In the genomic region with DNA sequence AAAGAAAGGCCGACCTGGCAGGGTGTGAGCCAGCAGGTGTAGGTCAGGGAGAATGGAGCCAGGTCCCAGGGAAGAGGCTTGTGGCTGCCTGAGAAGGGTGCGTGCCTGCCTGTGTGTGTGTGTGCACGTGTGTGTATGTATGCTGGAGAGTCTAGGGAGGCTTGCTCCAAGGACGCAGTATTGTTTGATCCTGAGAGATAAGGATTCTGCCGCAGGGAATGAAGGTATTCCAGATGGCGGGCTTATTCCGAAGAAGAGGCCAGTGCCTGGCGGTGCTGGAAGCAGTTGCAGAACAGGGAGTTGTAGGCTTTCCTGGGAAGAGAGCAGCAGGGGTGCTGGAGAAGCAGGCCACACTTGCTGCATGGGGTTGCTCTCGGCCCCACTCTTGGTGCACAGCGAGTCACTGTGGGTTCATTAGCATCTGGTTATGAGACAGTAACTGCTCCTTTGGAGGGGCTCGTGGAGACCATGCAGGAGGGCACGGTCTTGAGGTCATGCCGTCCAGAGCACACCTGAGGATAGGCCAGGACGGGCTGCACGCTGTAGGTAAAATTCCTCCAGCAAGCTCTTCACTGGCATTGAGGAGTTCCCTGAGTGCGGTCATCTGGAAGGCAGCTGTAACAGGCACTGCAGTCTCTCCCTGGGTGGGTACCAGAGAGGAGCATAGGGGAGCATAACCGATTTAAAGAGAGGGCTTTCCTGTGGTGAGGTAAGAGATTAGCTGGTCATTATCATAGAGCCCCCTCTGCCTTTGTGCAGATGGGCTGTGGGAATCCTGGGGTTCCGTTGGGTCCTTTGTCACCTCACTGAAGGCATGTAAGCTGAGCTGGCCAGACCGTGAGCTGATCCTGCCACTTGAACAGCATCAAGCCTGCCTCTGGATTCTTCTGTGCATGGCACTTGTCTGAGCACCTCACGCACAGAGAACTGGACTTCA, we compare ENCODE assay signal across 25 cellular contexts. TPM values are rescaled to one million over a fixed set of nuclear protein-coding genes. Genes with fewer than 3 reads are reported as not detected.
A peak's percentile ranks its signal among the peaks of the same experiment; 100 is the strongest.
DNase-seq lines count a peak whose midpoint lies in the region; ATAC-seq and TF ChIP-seq lines count a peak whose summit lies in the region.
"Had no signal": no experiment of that assay in that cellular context is flagged by ENCODE, and none has a peak within 500 bp of the region (broad histone marks: within the 10 kb centered on the region; RNA-seq: fewer than 3 reads in every experiment).

No MANE protein-coding gene starts in this region.

- H2AFZ ChIP-seq in Loucy (ENCODE audit: low read length): no peak overlapping the region

- H3K79me2 ChIP-seq in Loucy (ENCODE audit: insufficient read depth, low read length): no peaks in the 10 kb centered on the region

- no peak overlapping the region for H3K4me3 ChIP-seq in Loucy (ENCODE audit: low read length, poor library complexity, severe bottlenecking)
- H3K4me3 ChIP-seq: Peyer's patch, SK-N-MC, thoracic aorta had no signal

- peak overlapping the region; percentile 9 for H3K27ac Mint-ChIP-seq in activated T-cell treated with anti-CD3 and anti-CD28 coated beads, Interleukin-2, amount 50 U/mL, for 72 hours
- peak overlapping the region; percentile 21 for H3K27ac Mint-ChIP-seq in endothelial cell (ENCODE audit: unreplicated experiment)
- H3K27ac Mint-ChIP-seq: activated naive CD8-positive, alpha-beta T cell treated with anti-CD3 and anti-CD28 coated beads, Interleukin-2, amount 50 U/mL, for 24 hours had no signal

- no peaks in the 10 kb centered on the region for H3F3A ChIP-seq in Loucy (ENCODE audit: low read depth)

- H3K4me1 Mint-ChIP-seq in activated T-cell treated with anti-CD3 and anti-CD28 coated beads, Interleukin-2, amount 50 U/mL, for 72 hours (ENCODE audit: low read depth): no peaks in the 10 kb centered on the region
- H3K4me1 Mint-ChIP-seq in activated T-cell treated with anti-CD3 and anti-CD28 coated beads, Interleukin-2, amount 50 U/mL, for 4 hours (ENCODE audit: low read depth): no peaks in the 10 kb centered on the region
- peaks cover 6% of the 10 kb centered on the region for H3K4me1 Mint-ChIP-seq in endothelial cell (ENCODE audit: unreplicated experiment)
- H3K4me1 Mint-ChIP-seq: activated naive CD8-positive, alpha-beta T cell treated with anti-CD3 and anti-CD28 coated beads, Interleukin-2, amount 50 U/mL, for 24 hours had no signal

- H3K36me3 Mint-ChIP-seq in activated T-cell treated with anti-CD3 and anti-CD28 coated beads, Interleukin-2, amount 50 U/mL, for 72 hours (ENCODE audit: insufficient read depth in 2 of 2): peaks cover 6 to 18% of the 10 kb centered on the region in 2 donors
- H3K36me3 Mint-ChIP-seq in activated T-cell treated with anti-CD3 and anti-CD28 coated beads, Interleukin-2, amount 50 U/mL, for 4 hours (ENCODE audit: insufficient read depth): peaks cover 53% of the 10 kb centered on the region
- H3K36me3 Mint-ChIP-seq in endothelial cell (ENCODE audit: low read depth, unreplicated experiment): peaks cover 55% of the 10 kb centered on the region

- no peaks in the 10 kb centered on the region for H4K20me1 ChIP-seq in Loucy (ENCODE audit: insufficient read depth, low read length, poor library complexity, severe bottlenecking)

- ATAC-seq in activated T-cell treated with anti-CD3 and anti-CD28 coated beads, Interleukin-2, amount 50 U/mL, for 72 hours (replicated peaks in 1 of 2): no peak
- no peak for ATAC-seq in activated T-cell treated with anti-CD3 and anti-CD28 coated beads, Interleukin-2, amount 50 U/mL, for 4 hours
- ATAC-seq in HG03378 (IDR thresholded peaks at IDR 0.05; ENCODE audit: unreplicated experiment): no peak
- ATAC-seq in HG02973 (IDR thresholded peaks at IDR 0.05; ENCODE audit: unreplicated experiment): no peak
- ATAC-seq: activated naive CD8-positive, alpha-beta T cell treated with anti-CD3 and anti-CD28 coated beads, Interleukin-2, amount 50 U/mL, for 24 hours; left colon had no signal

- no peak overlapping the region for H3K4me3 Mint-ChIP-seq in activated T-cell treated with anti-CD3 and anti-CD28 coated beads, Interleukin-2, amount 50 U/mL, for 72 hours
- H3K4me3 Mint-ChIP-seq in activated T-cell treated with anti-CD3 and anti-CD28 coated beads, Interleukin-2, amount 50 U/mL, for 4 hours: no peak overlapping the region
- peak overlapping the region; percentile 45 for H3K4me3 Mint-ChIP-seq in endothelial cell (ENCODE audit: unreplicated experiment)
- H3K4me3 Mint-ChIP-seq: activated naive CD8-positive, alpha-beta T cell treated with anti-CD3 and anti-CD28 coated beads, Interleukin-2, amount 50 U/mL, for 24 hours had no signal

- H3K36me3 ChIP-seq in Loucy (ENCODE audit: insufficient read depth, low read length): peaks cover 70% of the 10 kb centered on the region; the same call in 1 of the 2 replicates

- TF ChIP-seq CTCF in Loucy (conservative IDR thresholded peaks at IDR 0.05; ENCODE audit: low read length) (no peak), endothelial cell (IDR thresholded peaks at IDR 0.05; ENCODE audit: unreplicated experiment) (no peak)

- peaks cover 9% of the 10 kb centered on the region for H3K4me1 ChIP-seq in Loucy (ENCODE audit: insufficient read depth, low read length, poor library complexity, severe bottlenecking)
- H3K4me1 ChIP-seq: Peyer's patch had no signal

- H3K9me2 ChIP-seq in Loucy (replicated peaks; ENCODE audit: low read depth, low read length): no peaks in the 10 kb centered on the region

- H3K9me3 ChIP-seq in Loucy (ENCODE audit: insufficient read depth, low read depth, low read length): no peaks in the 10 kb centered on the region
- H3K9me3 ChIP-seq: neutrophil, Peyer's patch, thoracic aorta had no signal

- H3K4me2 ChIP-seq in Loucy (ENCODE audit: low read depth, low read length, poor library complexity, severe bottlenecking): no peak overlapping the region

- H3K27me3 Mint-ChIP-seq in activated T-cell treated with anti-CD3 and anti-CD28 coated beads, Interleukin-2, amount 50 U/mL, for 72 hours (ENCODE audit: low read depth): no peaks in the 10 kb centered on the region
- no peaks in the 10 kb centered on the region for H3K27me3 Mint-ChIP-seq in activated T-cell treated with anti-CD3 and anti-CD28 coated beads, Interleukin-2, amount 50 U/mL, for 4 hours (ENCODE audit: low read depth)
- peaks cover 16% of the 10 kb centered on the region for H3K27me3 Mint-ChIP-seq in endothelial cell (ENCODE audit: unreplicated experiment)
- H3K27me3 Mint-ChIP-seq: activated naive CD8-positive, alpha-beta T cell treated with anti-CD3 and anti-CD28 coated beads, Interleukin-2, amount 50 U/mL, for 24 hours had no signal

- no peaks in the 10 kb centered on the region for H3K9me3 Mint-ChIP-seq in activated T-cell treated with anti-CD3 and anti-CD28 coated beads, Interleukin-2, amount 50 U/mL, for 72 hours
- no peaks in the 10 kb centered on the region for H3K9me3 Mint-ChIP-seq in activated T-cell treated with anti-CD3 and anti-CD28 coated beads, Interleukin-2, amount 50 U/mL, for 4 hours
- H3K9me3 Mint-ChIP-seq in endothelial cell (ENCODE audit: unreplicated experiment): no peaks in the 10 kb centered on the region
- H3K9me3 Mint-ChIP-seq: activated naive CD8-positive, alpha-beta T cell treated with anti-CD3 and anti-CD28 coated beads, Interleukin-2, amount 50 U/mL, for 24 hours had no signal

- DNase-seq in activated T-cell treated with anti-CD3 and anti-CD28 coated beads, Interleukin-2, amount 50 U/mL, for 72 hours: no peak
- no peak for DNase-seq in activated T-cell treated with anti-CD3 and anti-CD28 coated beads, Interleukin-2, amount 50 U/mL, for 4 hours
- DNase-seq in endothelial cell (ENCODE audit: low spot score) (no peak), posterior vena cava (ENCODE audit: low spot score) (peak; percentile 42), COLO668 (lab: John Stamatoyannopoulos, UW; ENCODE audit: unreplicated experiment) (no peak)
- DNase-seq: ACHN; activated CD4-positive, CD25-positive, alpha-beta regulatory T cell; activated naive CD8-positive, alpha-beta T cell treated with anti-CD3 and anti-CD28 coated beads, Interleukin-2, amount 50 U/mL, for 24 hours; DMS153; KBM-7; left colon; NCI-H1436; NCI-H2171; NCI-H524; NK-92 treated with Interleukin-12 subunit alpha and Interleukin-12 subunit beta, amount 100 ng/mL, for 24 hours; small intestine; stimulated activated naive CD4-positive, alpha-beta T cell; T1000 had no signal

- intact Hi-C loops in posterior vena cava (cut with DNase I): no loop called here

- no peaks in the 10 kb centered on the region for H3K27me3 ChIP-seq in Loucy (ENCODE audit: insufficient read depth, low read length, poor library complexity, severe bottlenecking)
- H3K27me3 ChIP-seq: neutrophil, Peyer's patch had no signal

- H3K9ac ChIP-seq in Loucy (ENCODE audit: low read depth, low read length, poor library complexity, severe bottlenecking): peak overlapping the region; percentile 31

RNA-seq across cellular contexts. Expression of a gene that starts 29.9 kb away (rescaled TPM):
- 1 to 10 TPM; 2.4 to 2.5 TPM for total RNA-seq in activated T-cell treated with anti-CD3 and anti-CD28 coated beads, Interleukin-2, amount 50 U/mL, for 72 hours
- under 1 TPM; 0.66 to 0.87 (median 0.78) TPM for total RNA-seq in activated T-cell treated with anti-CD3 and anti-CD28 coated beads, Interleukin-2, amount 50 U/mL, for 4 hours
- total RNA-seq in endothelial cell (ENCODE audit: unreplicated experiment) (0.97 TPM), posterior vena cava (1 to 10 TPM in 1 of 2 donors, under 1 TPM in 1; 0.71 to 1.1 TPM)
